In genomic region chr9:35829084-35829763, GRCh38 we compare ENCODE assay signal across 8 cellular contexts.
A peak's percentile ranks its signal among the peaks of the same experiment; 100 is the strongest.
DNase-seq lines count a peak whose midpoint lies in the region; ATAC-seq and TF ChIP-seq lines count a peak whose summit lies in the region.

TMEM8B (plus strand) TSS chr9:35829228; CDS start chr9:35829448, 220 bp downstream.

- peak; percentile 93 for ATAC-seq in stimulated activated naive CD8-positive, alpha-beta T cell treated with anti-CD3 and anti-CD28 coated beads, Interleukin-15, Interleukin-2, amounts not matched to agents 100 U/mL and 50 U/mL, for 24 hours

- H3K4me3 Mint-ChIP-seq in nephron progenitor cell = peak within 1 kb of the TSS; percentile 90

- peak within 1 kb of the TSS; percentile 94 for H3K27ac Mint-ChIP-seq in nephron progenitor cell

- no peak for TF ChIP-seq CTCF in nephron progenitor cell (IDR thresholded peaks at IDR 0.05)

- peaks cover 76% of the 10 kb centered on the region for H3K4me1 Mint-ChIP-seq in nephron progenitor cell

- H3K36me3 Mint-ChIP-seq in nephron progenitor cell (ENCODE audit: low read depth) = no peaks in the 10 kb centered on the region

- H3K9me3 Mint-ChIP-seq in nephron progenitor cell = no peaks in the 10 kb centered on the region

- peaks cover 16% of the 10 kb centered on the region for H3K27me3 Mint-ChIP-seq in nephron progenitor cell (ENCODE audit: low read depth, poor library complexity)

- DNase-seq in DMS153 treated with DMSO at 0.1 percent for 48 hours (lab: John Stamatoyannopoulos, UW; ENCODE audit: unreplicated experiment) (peak; percentile 54), GOT3 (lab: John Stamatoyannopoulos, UW) (peak; percentile 24), LoVo (ENCODE audit: low spot score) (peak; percentile 90), RPMI8226 (peak; percentile 92), fibroblast of the conjunctiva (ENCODE audit: low read depth) (peak; percentile 83), nephron progenitor cell (peak; percentile 98)
- peak; percentile 95 for DNase-seq in activated T-helper 9 cell treated with anti-CD3 and anti-CD28 coated beads, Interleukin-2, amount 50 U/mL, for 16 hours (ENCODE audit: low read depth)
- DNase-seq in stimulated activated naive CD8-positive, alpha-beta T cell treated with anti-CD3 and anti-CD28 coated beads, Interleukin-15, Interleukin-2, amounts not matched to agents 100 U/mL and 50 U/mL, for 24 hours = peak; percentile 97

Comparison
In these comparisons a context has a peak if more than half of its experiments do, and no peak if none do; other contexts are left out.
1. Peak in every context shown above with its lines: DNase-seq and ATAC-seq.
2. DNase-seq: peak in every context shown above with its lines; median percentile 98 in nephron progenitor cell; 97 in stimulated activated naive CD8-positive, alpha-beta T cell treated with anti-CD3 and anti-CD28 coated beads, Interleukin-15, Interleukin-2, amounts not matched to agents 100 U/mL and 50 U/mL, for 24 hours; 95 in activated T-helper 9 cell treated with anti-CD3 and anti-CD28 coated beads, Interleukin-2, amount 50 U/mL, for 16 hours; 92 in RPMI8226; 90 in LoVo; 83 in fibroblast of the conjunctiva; 54 in DMS153 treated with DMSO at 0.1 percent for 48 hours; 24 in GOT3.